In the genomic region with DNA sequence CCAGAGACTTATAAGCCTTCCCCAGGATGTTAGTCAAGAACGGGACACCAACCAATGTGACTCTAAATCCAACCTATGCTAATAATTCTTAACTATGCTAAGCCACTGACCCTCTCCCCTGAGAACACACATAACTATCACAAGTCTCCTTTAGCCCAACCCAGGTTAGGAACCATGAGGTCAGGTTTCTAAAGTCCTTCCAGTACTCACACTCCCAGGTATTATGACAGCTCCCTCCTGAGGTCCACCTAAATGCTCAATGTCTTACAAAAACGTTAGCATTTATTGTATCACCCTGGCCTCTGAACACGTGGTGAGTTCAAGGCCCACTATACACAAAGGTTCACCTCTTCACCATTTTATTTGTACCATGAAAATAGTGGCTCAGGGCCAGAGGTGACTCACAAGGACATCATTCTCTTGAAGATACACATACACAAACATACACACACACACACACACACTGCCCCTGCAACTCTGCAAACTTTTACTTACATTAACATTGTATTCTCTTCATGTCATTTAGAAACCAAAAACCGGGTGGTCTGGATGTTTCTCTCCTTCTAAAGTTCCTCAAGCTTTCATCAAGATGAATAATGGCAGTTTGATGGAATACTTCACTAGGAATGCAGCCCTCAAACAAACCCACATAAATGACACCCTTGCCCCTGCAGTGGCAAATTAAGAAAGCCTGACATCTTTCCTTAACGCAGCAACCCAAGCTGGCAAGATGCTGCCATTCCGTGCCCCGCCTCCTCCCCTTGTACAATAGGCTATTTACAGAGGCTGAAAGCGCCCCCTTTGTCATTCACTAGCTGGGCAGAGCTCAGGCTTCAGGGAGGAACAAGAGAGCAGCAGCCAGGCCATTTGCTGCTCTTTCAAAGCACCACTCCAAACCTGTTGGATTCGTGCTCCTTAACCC, we compare ENCODE assay signal across 9 cellular contexts.
DNase-seq lines count a peak whose midpoint lies in the region; ATAC-seq lines count a peak whose summit lies in the region.
"Had no signal": no experiment of that assay in that cellular context is flagged by ENCODE, and none has a peak within 500 bp of the region (broad histone marks: within the 10 kb centered on the region; RNA-seq: fewer than 3 reads in every experiment).

No MANE protein-coding gene starts in this region.

- ATAC-seq in GM21786 (IDR thresholded peaks at IDR 0.05; ENCODE audit: unreplicated experiment) (no peak), GM21423 (IDR thresholded peaks at IDR 0.05; ENCODE audit: unreplicated experiment) (no peak)

- DNase-seq in Ammon's horn (ENCODE audit: low spot score) (peak; percentile 95), NCI-H146 (lab: John Stamatoyannopoulos, UW) (peak; percentile 35), cerebellar cortex (ENCODE audit: low spot score) (peak; percentile 16), medulla oblongata (ENCODE audit: extremely low spot score) (peak; percentile 96), NOMO-1 (lab: John Stamatoyannopoulos, UW; ENCODE audit: unreplicated experiment in 2 of 2) (no peak), activated gamma-delta T cell treated with Interleukin-2 at 50 U/mL for 16 hours (no peak)
- DNase-seq: effector CD4-positive, alpha-beta T cell had no signal

Comparison
In these comparisons a context has a peak if more than half of its experiments do, and no peak if none do; other contexts are left out.
1. DNase-seq: peak in Ammon's horn (single experiment), NCI-H146 (single experiment), cerebellar cortex (single experiment) and medulla oblongata (single experiment); none in NOMO-1 (0 of 2) and activated gamma-delta T cell treated with Interleukin-2 at 50 U/mL for 16 hours (single experiment).